In the genomic region with DNA sequence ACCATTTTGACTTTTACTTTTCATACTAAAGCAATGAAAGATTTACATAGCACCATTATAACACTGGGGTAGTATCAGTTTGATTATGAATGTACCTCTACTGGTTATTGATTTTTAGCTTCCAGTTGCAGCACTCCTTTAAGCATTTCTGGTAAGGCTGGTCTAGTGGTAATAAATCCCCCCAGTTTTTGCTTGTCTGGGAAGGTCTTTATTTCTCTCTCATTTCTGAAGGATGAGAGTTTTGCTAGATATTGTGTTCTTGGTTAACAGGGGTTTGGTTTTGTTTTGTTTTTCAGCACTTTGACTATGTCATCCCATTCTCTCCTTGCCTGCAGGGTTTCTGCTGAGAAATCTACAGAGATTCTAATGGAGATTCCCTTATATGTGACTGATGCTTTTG, we compare ENCODE assay signal across 31 cellular contexts. TPM values are rescaled to one million over a fixed set of nuclear protein-coding genes. Genes with fewer than 3 reads are reported as not detected.
"Had no signal": no experiment of that assay in that cellular context is flagged by ENCODE, and none has a peak within 500 bp of the region (broad histone marks: within the 10 kb centered on the region; RNA-seq: fewer than 3 reads in every experiment).

No MANE protein-coding gene starts in this region.

- H3K9me3 ChIP-seq: suprapubic skin, testis, thyroid gland, upper lobe of right lung, vagina had no signal

- H3K4me3 Mint-ChIP-seq: stimulated activated effector memory CD8-positive, alpha-beta T cell treated with anti-CD3 and anti-CD28 coated beads, Interleukin-12 subunit alpha, Interleukin-12 subunit beta, amount 100 ng/mL, for 72 hours; stimulated activated memory B cell treated with anti-CD40 and anti-IgM and Interleukin-4, amounts not matched to agents 10 μg/mL and 1 μg/mL and 100 μg/mL, for 72 hours; stimulated activated naive B cell treated with anti-CD40 and anti-IgM and Interleukin-4, amounts not matched to agents 10 μg/mL and 1 μg/mL and 100 μg/mL, for 72 hours; stimulated activated naive CD8-positive, alpha-beta T cell treated with anti-CD3 and anti-CD28 coated beads, Interleukin-15, amount 100 ng/mL, for 72 hours; stimulated activated naive CD8-positive, alpha-beta T cell treated with anti-CD3 and anti-CD28 coated beads, Interleukin-15, Interleukin-2, amounts not matched to agents 100 ng/mL and 50 ng/mL, for 24 hours; type B pancreatic cell had no signal

- H3K36me3 ChIP-seq: stomach, suprapubic skin, thoracic aorta, thyroid gland, tibial artery, tibial nerve, transverse colon, upper lobe of left lung, upper lobe of right lung, uterus, vagina had no signal

- H3K4me1 ChIP-seq: stomach, suprapubic skin, testis, thyroid gland, tibial artery, tibial nerve, transverse colon, upper lobe of left lung, upper lobe of right lung, uterus, vagina had no signal

- H3K27ac ChIP-seq: stomach, suprapubic skin, testis, thoracic aorta, thyroid gland, tibial artery, tibial nerve, transverse colon, upper lobe of left lung, upper lobe of right lung, uterus, vagina had no signal

- FAIRE-seq: urothelium cell line had no signal

- H3K27me3 ChIP-seq: testis, thyroid gland, tibial artery, tibial nerve, upper lobe of left lung, upper lobe of right lung, uterus, vagina had no signal

- H3K4me3 ChIP-seq: stomach, suprapubic skin, testis, thoracic aorta, thyroid gland, tibial artery, tibial nerve, transverse colon, upper lobe of left lung, upper lobe of right lung, uterus, vagina had no signal

- H3K4me1 Mint-ChIP-seq: stimulated activated effector memory CD8-positive, alpha-beta T cell treated with anti-CD3 and anti-CD28 coated beads, Interleukin-12 subunit alpha, Interleukin-12 subunit beta, amount 100 ng/mL, for 72 hours; stimulated activated memory B cell treated with anti-CD40 and anti-IgM and Interleukin-4, amounts not matched to agents 10 μg/mL and 1 μg/mL and 100 μg/mL, for 72 hours; stimulated activated naive CD8-positive, alpha-beta T cell treated with anti-CD3 and anti-CD28 coated beads, Interleukin-15, amount 100 ng/mL, for 72 hours had no signal

- DNase-seq: stimulated activated CD4-positive, alpha-beta T cell treated with anti-CD3 and anti-CD28 coated beads, Interleukin-2, amount 100 ng/mL, for 48 hours; stimulated activated CD4-positive, alpha-beta T cell treated with anti-CD3 and anti-CD28 coated beads, Interleukin-4, amount 100 ng/mL, for 1 hour; stimulated activated CD4-positive, alpha-beta T cell treated with anti-CD3 and anti-CD28 coated beads, Interleukin-4, amount 100 ng/mL, for 24 hours; stimulated activated CD4-positive, alpha-beta T cell treated with anti-CD3 and anti-CD28 coated beads, Interleukin-4, amount 100 ng/mL, for 4 hours; stimulated activated CD8-positive, alpha-beta memory T cell treated with anti-CD3 and anti-CD28 coated beads, Interleukin-4, amount 100 ng/mL, for 48 hours; stimulated activated naive B cell treated with anti-CD40 and anti-IgM and Interleukin-4, amounts not matched to agents 10 μg/mL and 1 μg/mL and 100 μg/mL, for 72 hours; stimulated activated naive CD4-positive, alpha-beta T cell; stimulated activated naive CD4-positive, alpha-beta T cell treated with Interleukin-2 at 50 U/mL for 16 hours; stimulated activated naive CD8-positive, alpha-beta T cell treated with anti-CD3 and anti-CD28 coated beads, Interleukin-15, amount 100 ng/mL, for 72 hours; stimulated activated naive CD8-positive, alpha-beta T cell treated with anti-CD3 and anti-CD28 coated beads, Interleukin-15, Interleukin-2, amounts not matched to agents 100 U/mL and 50 U/mL, for 24 hours; stomach; substantia nigra; testis; thyroid gland; tibial artery; transverse colon; trophoblast cell; upper lobe of left lung; upper lobe of right lung; uterus had no signal

- H3K36me3 Mint-ChIP-seq: stimulated activated effector memory CD8-positive, alpha-beta T cell treated with anti-CD3 and anti-CD28 coated beads, Interleukin-12 subunit alpha, Interleukin-12 subunit beta, amount 100 ng/mL, for 72 hours; type B pancreatic cell had no signal

- ATAC-seq: stimulated activated effector memory CD8-positive, alpha-beta T cell treated with anti-CD3 and anti-CD28 coated beads, Interleukin-12 subunit alpha, Interleukin-12 subunit beta, amount 100 ng/mL, for 72 hours; stimulated activated memory B cell treated with anti-CD40 and anti-IgM and Interleukin-4, amounts not matched to agents 10 μg/mL and 1 μg/mL and 100 μg/mL, for 72 hours; stimulated activated naive B cell treated with anti-CD40 and anti-IgM and Interleukin-4, amounts not matched to agents 10 μg/mL and 1 μg/mL and 100 μg/mL, for 72 hours; stimulated activated naive CD8-positive, alpha-beta T cell treated with anti-CD3 and anti-CD28 coated beads, Interleukin-15, amount 100 ng/mL, for 72 hours; stimulated activated naive CD8-positive, alpha-beta T cell treated with anti-CD3 and anti-CD28 coated beads, Interleukin-15, Interleukin-2, amounts not matched to agents 100 U/mL and 50 U/mL, for 24 hours; upper lobe of right lung had no signal

- H3K27ac Mint-ChIP-seq: stimulated activated effector memory CD8-positive, alpha-beta T cell treated with anti-CD3 and anti-CD28 coated beads, Interleukin-12 subunit alpha, Interleukin-12 subunit beta, amount 100 ng/mL, for 72 hours; stimulated activated memory B cell treated with anti-CD40 and anti-IgM and Interleukin-4, amounts not matched to agents 10 μg/mL and 1 μg/mL and 100 μg/mL, for 72 hours; stimulated activated naive B cell treated with anti-CD40 and anti-IgM and Interleukin-4, amounts not matched to agents 10 μg/mL and 1 μg/mL and 100 μg/mL, for 72 hours; stimulated activated naive CD8-positive, alpha-beta T cell treated with anti-CD3 and anti-CD28 coated beads, Interleukin-15, amount 100 ng/mL, for 72 hours; stimulated activated naive CD8-positive, alpha-beta T cell treated with anti-CD3 and anti-CD28 coated beads, Interleukin-15, Interleukin-2, amounts not matched to agents 100 ng/mL and 50 ng/mL, for 24 hours; type B pancreatic cell had no signal

RNA-seq across cellular contexts. Expression of gene IGFBPL1, which starts 26.9 kb away (rescaled TPM):
- total RNA-seq: subcutaneous adipose tissue, suprapubic skin, transverse colon, ureter, vagina had no signal
